ENCODE assay signal across 1 cellular context in the genomic region with DNA sequence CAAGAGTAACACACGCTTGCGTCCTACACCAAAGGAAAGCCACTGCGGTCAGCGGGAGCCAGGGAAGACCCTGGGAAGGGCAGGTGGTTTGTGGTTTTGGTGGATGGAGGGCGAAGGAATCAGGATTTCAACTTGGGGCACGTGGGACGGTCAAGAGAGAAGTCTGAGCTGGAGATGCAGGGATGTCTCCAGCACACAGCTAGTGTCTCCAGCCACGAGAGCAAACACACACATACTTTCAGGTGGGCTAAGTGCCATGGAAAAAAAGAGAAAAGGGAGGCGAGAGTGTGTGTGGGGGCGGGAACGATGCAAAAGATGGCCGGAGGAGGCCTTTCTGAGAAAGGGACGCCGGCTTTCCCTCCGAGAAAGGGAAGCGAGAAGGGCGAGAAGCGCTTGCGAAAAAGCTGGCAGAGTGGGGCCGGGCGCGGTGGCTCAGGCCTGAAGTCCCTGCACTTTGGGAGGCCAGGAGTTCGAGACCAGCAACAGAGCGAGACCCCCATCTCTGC.
TF ChIP-seq lines count a peak whose summit lies in the region.

No MANE protein-coding gene starts in this region.

TF ChIP-seq in SK-N-SH, 30 proteins besides CTCF, POLR2A, EP300 and RAD21 (continued from another document):
- TF ChIP-seq, protein P1, sequence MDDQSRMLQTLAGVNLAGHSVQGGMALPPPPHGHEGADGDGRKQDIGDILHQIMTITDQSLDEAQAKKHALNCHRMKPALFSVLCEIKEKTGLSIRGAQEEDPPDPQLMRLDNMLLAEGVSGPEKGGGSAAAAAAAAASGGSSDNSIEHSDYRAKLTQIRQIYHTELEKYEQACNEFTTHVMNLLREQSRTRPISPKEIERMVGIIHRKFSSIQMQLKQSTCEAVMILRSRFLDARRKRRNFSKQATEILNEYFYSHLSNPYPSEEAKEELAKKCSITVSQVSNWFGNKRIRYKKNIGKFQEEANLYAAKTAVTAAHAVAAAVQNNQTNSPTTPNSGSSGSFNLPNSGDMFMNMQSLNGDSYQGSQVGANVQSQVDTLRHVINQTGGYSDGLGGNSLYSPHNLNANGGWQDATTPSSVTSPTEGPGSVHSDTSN (IDR thresholded peaks at IDR 0.05): no peak
- TF ChIP-seq GABPA (IDR thresholded peaks at IDR 0.05; ENCODE audit: low read depth) (no peak), TEAD4 (IDR thresholded peaks at IDR 0.05; ENCODE audit: borderline replicate concordance, insufficient read depth) (no peak), MEF2A (IDR thresholded peaks at IDR 0.05; ENCODE audit: borderline replicate concordance, low read depth) (no peak)
- TF ChIP-seq, protein P2, sequence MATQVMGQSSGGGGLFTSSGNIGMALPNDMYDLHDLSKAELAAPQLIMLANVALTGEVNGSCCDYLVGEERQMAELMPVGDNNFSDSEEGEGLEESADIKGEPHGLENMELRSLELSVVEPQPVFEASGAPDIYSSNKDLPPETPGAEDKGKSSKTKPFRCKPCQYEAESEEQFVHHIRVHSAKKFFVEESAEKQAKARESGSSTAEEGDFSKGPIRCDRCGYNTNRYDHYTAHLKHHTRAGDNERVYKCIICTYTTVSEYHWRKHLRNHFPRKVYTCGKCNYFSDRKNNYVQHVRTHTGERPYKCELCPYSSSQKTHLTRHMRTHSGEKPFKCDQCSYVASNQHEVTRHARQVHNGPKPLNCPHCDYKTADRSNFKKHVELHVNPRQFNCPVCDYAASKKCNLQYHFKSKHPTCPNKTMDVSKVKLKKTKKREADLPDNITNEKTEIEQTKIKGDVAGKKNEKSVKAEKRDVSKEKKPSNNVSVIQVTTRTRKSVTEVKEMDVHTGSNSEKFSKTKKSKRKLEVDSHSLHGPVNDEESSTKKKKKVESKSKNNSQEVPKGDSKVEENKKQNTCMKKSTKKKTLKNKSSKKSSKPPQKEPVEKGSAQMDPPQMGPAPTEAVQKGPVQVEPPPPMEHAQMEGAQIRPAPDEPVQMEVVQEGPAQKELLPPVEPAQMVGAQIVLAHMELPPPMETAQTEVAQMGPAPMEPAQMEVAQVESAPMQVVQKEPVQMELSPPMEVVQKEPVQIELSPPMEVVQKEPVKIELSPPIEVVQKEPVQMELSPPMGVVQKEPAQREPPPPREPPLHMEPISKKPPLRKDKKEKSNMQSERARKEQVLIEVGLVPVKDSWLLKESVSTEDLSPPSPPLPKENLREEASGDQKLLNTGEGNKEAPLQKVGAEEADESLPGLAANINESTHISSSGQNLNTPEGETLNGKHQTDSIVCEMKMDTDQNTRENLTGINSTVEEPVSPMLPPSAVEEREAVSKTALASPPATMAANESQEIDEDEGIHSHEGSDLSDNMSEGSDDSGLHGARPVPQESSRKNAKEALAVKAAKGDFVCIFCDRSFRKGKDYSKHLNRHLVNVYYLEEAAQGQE (IDR thresholded peaks at IDR 0.05; ENCODE audit: low read depth, low read length): no peak
- TF ChIP-seq, protein P3, sequence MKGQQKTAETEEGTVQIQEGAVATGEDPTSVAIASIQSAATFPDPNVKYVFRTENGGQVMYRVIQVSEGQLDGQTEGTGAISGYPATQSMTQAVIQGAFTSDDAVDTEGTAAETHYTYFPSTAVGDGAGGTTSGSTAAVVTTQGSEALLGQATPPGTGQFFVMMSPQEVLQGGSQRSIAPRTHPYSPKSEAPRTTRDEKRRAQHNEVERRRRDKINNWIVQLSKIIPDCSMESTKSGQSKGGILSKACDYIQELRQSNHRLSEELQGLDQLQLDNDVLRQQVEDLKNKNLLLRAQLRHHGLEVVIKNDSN (IDR thresholded peaks at IDR 0.05; ENCODE audit: borderline replicate concordance, low read depth): no peak
